In the genomic region with DNA sequence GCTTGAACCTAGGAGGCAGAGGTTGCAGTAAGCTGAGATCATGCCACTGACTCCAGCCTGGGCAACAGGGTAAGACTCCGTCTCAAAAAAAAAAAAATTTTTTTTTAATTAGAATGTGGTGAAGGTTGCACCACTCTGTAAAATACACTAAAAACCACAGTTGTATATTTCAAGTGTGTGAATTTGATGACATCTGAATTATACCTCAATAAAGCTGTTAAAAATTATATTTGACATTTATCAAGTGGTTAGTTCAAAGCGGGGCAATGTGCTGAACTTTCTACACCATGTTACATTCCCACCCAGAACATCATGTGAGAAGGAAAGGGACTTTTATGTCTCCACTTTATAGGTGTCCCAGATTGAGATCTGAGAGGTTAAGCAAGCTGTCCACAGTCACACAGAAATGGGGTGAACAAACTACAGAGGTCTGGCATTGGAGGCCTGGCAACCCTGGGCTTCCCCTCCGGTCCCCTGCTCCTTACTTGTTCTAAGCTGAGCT, we compare ENCODE assay signal across 33 cellular contexts. TPM values are rescaled to one million over a fixed set of nuclear protein-coding genes. Genes with fewer than 3 reads are reported as not detected.
"Had no signal": no experiment of that assay in that cellular context is flagged by ENCODE, and none has a peak within 500 bp of the region (broad histone marks: within the 10 kb centered on the region; RNA-seq: fewer than 3 reads in every experiment).

No MANE protein-coding gene starts in this region.

- H3K9me3 Mint-ChIP-seq: activated naive CD4-positive, alpha-beta T cell treated with anti-CD3 and anti-CD28 coated beads, Interleukin-2, amount 50 U/mL, for 24 hours; activated naive CD8-positive, alpha-beta T cell treated with anti-CD3 and anti-CD28 coated beads, Interleukin-2, amount 50 U/mL, for 24 hours; activated T-cell treated with anti-CD3 and anti-CD28 coated beads, Interleukin-2, amount 50 U/mL, for 24 hours; dendritic cell treated with granulocyte-macrophage colony-stimulating factor and Interleukin-4, amounts not matched to agents 40 ng/mL and 50 ng/mL, for 4 days; neural crest cell; T-cell had no signal

- H3K9me3 ChIP-seq: breast epithelium, gastroesophageal sphincter, pancreas, prostate gland, suprapubic skin, tibial artery, upper lobe of right lung had no signal

- H3K36me3 Mint-ChIP-seq: activated naive CD4-positive, alpha-beta T cell treated with anti-CD3 and anti-CD28 coated beads, Interleukin-2, amount 50 U/mL, for 24 hours; stimulated activated memory B cell treated with anti-CD40 and anti-IgM and Interleukin-4, amounts not matched to agents 10 μg/mL and 1 μg/mL and 100 μg/mL, for 72 hours; T-cell had no signal

- H3K4me2 ChIP-seq: hepatocyte had no signal

- ATAC-seq: activated CD4-positive, alpha-beta T cell treated with anti-CD3 and anti-CD28 coated beads for 36 hours; activated naive CD8-positive, alpha-beta T cell treated with anti-CD3 and anti-CD28 coated beads, Interleukin-2, amount 50 U/mL, for 24 hours; gastroesophageal sphincter; left colon; sciatic nerve; stimulated activated memory B cell treated with anti-CD40 and anti-IgM and Interleukin-4, amounts not matched to agents 10 μg/mL and 1 μg/mL and 100 μg/mL, for 72 hours; upper lobe of right lung had no signal

- H3K4me3 ChIP-seq: breast epithelium, gastroesophageal sphincter, hepatocyte, pancreas, prostate gland, skin epidermis, suprapubic skin, tibial artery, upper lobe of right lung had no signal

- H3K36me3 ChIP-seq: breast epithelium, gastroesophageal sphincter, pancreas, prostate gland, suprapubic skin, tibial artery, upper lobe of right lung had no signal

- H3K27ac ChIP-seq: breast epithelium, gastroesophageal sphincter, hepatocyte, prostate gland, suprapubic skin, tibial artery, upper lobe of right lung had no signal

- H3K4me1 ChIP-seq: breast epithelium, prostate gland had no signal

- H3K27ac Mint-ChIP-seq: activated CD4-positive, alpha-beta T cell treated with anti-CD3 and anti-CD28 coated beads for 36 hours; activated naive CD4-positive, alpha-beta T cell treated with anti-CD3 and anti-CD28 coated beads, Interleukin-2, amount 50 U/mL, for 24 hours; activated naive CD8-positive, alpha-beta T cell treated with anti-CD3 and anti-CD28 coated beads, Interleukin-2, amount 50 U/mL, for 24 hours; activated T-cell treated with anti-CD3 and anti-CD28 coated beads, Interleukin-2, amount 50 U/mL, for 24 hours; dendritic cell treated with granulocyte-macrophage colony-stimulating factor and Interleukin-4, amounts not matched to agents 40 ng/mL and 50 ng/mL, for 4 days; stimulated activated memory B cell treated with anti-CD40 and anti-IgM and Interleukin-4, amounts not matched to agents 10 μg/mL and 1 μg/mL and 100 μg/mL, for 72 hours; T-cell had no signal

- H3K27me3 ChIP-seq: breast epithelium, pancreas had no signal

- H3K4me3 Mint-ChIP-seq: activated CD4-positive, alpha-beta T cell treated with anti-CD3 and anti-CD28 coated beads for 36 hours; activated naive CD4-positive, alpha-beta T cell treated with anti-CD3 and anti-CD28 coated beads, Interleukin-2, amount 50 U/mL, for 24 hours; activated naive CD8-positive, alpha-beta T cell treated with anti-CD3 and anti-CD28 coated beads, Interleukin-2, amount 50 U/mL, for 24 hours; activated T-cell treated with anti-CD3 and anti-CD28 coated beads, Interleukin-2, amount 50 U/mL, for 24 hours; dendritic cell treated with granulocyte-macrophage colony-stimulating factor and Interleukin-4, amounts not matched to agents 40 ng/mL and 50 ng/mL, for 4 days; neural crest cell; stimulated activated memory B cell treated with anti-CD40 and anti-IgM and Interleukin-4, amounts not matched to agents 10 μg/mL and 1 μg/mL and 100 μg/mL, for 72 hours; T-cell had no signal

- H3K79me2 ChIP-seq: hepatocyte had no signal

- DNase-seq: activated CD4-positive, alpha-beta T cell treated with anti-CD3 and anti-CD28 coated beads for 36 hours; activated CD4-positive, CD25-positive, alpha-beta regulatory T cell; activated CD8-positive, alpha-beta memory T cell treated with anti-CD3 and anti-CD28 coated beads, Interleukin-2, amount 50 U/mL, for 48 hours; activated gamma-delta T cell treated with Interleukin-2 at 50 U/mL for 16 hours; activated naive CD8-positive, alpha-beta T cell treated with anti-CD3 and anti-CD28 coated beads, Interleukin-2, amount 50 U/mL, for 24 hours; activated T-cell treated with anti-CD3 and anti-CD28 coated beads, Interleukin-2, amount 50 U/mL, for 24 hours; amygdala; central memory CD4-positive, alpha-beta T cell; effector CD4-positive, alpha-beta T cell; kidney; left colon; mammary epithelial cell; nucleus accumbens; retina; stimulated activated CD4-positive, alpha-beta T cell treated with anti-CD3 and anti-CD28 coated beads, Interleukin-12 subunit alpha, Interleukin-12 subunit beta, amount 100 ng/mL, for 4 hours; stimulated activated CD4-positive, alpha-beta T cell treated with anti-CD3 and anti-CD28 coated beads, Interleukin-4, amount 100 ng/mL, for 24 hours; tibial artery; upper lobe of right lung had no signal

- H2AFZ ChIP-seq: hepatocyte had no signal

RNA-seq across cellular contexts. Expression of a gene that starts 5.9 kb away (rescaled TPM):
- total RNA-seq: epithelial cell of proximal tubule; T-helper 2 cell treated with Interferon-gamma antibody and Interleukin-4, amounts not matched to agents 100 ng/mL and 5 ng/mL, for 36 hours had no signal
